Comparison of ENCODE assay signal across 2 cellular contexts in the genomic region with DNA sequence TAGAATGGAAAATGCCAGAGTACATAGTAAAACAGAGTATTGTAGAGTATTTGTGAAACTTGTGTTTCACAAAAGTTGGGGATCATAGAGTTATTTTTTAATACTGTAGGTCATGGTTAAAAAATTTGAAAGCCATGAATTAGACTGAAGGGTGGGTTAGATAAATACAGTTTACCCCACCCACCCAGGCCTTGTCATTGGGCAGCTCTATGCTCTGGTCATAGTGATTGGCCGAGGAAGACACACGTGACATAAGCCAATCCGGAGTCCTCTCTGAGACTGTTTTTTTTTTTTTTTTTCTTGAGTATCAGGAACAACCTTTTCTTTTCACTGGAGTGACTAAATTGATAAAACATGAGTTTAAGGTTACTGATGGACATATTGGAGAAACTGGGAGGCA.
TF ChIP-seq lines count a peak whose summit lies in the region.

No MANE protein-coding gene starts in this region.

TF ChIP-seq in SK-N-SH treated with all-trans-retinoic acid at 6 μM for 48 hours, 23 proteins besides CTCF, POLR2A, EP300 and RAD21 (continued from another document):
- TF ChIP-seq, protein P1, sequence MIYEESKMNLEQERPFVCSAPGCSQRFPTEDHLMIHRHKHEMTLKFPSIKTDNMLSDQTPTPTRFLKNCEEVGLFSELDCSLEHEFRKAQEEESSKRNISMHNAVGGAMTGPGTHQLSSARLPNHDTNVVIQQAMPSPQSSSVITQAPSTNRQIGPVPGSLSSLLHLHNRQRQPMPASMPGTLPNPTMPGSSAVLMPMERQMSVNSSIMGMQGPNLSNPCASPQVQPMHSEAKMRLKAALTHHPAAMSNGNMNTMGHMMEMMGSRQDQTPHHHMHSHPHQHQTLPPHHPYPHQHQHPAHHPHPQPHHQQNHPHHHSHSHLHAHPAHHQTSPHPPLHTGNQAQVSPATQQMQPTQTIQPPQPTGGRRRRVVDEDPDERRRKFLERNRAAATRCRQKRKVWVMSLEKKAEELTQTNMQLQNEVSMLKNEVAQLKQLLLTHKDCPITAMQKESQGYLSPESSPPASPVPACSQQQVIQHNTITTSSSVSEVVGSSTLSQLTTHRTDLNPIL (CRISPR knock-in tag; IDR thresholded peaks at IDR 0.05; ENCODE audit: low read depth): no peak
- TF ChIP-seq SNAI2 (CRISPR knock-in tag; IDR thresholded peaks at IDR 0.05): no peak
- no peak for TF ChIP-seq BACH2 (CRISPR knock-in tag; IDR thresholded peaks at IDR 0.05; ENCODE audit: borderline replicate concordance)
- no peak for TF ChIP-seq ZC3H10 (CRISPR knock-in tag; IDR thresholded peaks at IDR 0.05)
- TF ChIP-seq, protein P2, sequence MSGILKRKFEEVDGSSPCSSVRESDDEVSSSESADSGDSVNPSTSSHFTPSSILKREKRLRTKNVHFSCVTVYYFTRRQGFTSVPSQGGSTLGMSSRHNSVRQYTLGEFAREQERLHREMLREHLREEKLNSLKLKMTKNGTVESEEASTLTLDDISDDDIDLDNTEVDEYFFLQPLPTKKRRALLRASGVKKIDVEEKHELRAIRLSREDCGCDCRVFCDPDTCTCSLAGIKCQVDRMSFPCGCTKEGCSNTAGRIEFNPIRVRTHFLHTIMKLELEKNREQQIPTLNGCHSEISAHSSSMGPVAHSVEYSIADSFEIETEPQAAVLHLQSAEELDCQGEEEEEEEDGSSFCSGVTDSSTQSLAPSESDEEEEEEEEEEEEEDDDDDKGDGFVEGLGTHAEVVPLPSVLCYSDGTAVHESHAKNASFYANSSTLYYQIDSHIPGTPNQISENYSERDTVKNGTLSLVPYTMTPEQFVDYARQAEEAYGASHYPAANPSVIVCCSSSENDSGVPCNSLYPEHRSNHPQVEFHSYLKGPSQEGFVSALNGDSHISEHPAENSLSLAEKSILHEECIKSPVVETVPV (CRISPR knock-in tag; IDR thresholded peaks at IDR 0.05): no peak
- no peak for TF ChIP-seq OSR1 (CRISPR knock-in tag; IDR thresholded peaks at IDR 0.05)
- no peak for TF ChIP-seq ESRRG (CRISPR knock-in tag; IDR thresholded peaks at IDR 0.05)
- TF ChIP-seq GLIS3 (CRISPR knock-in tag; IDR thresholded peaks at IDR 0.05): no peak
- TF ChIP-seq PPARA (CRISPR knock-in tag; IDR thresholded peaks at IDR 0.05; ENCODE audit: borderline replicate concordance): no peak

TF ChIP-seq in SK-N-SH, 30 proteins besides CTCF, POLR2A, EP300 and RAD21 (continued from another document):
- TF ChIP-seq, protein P3, sequence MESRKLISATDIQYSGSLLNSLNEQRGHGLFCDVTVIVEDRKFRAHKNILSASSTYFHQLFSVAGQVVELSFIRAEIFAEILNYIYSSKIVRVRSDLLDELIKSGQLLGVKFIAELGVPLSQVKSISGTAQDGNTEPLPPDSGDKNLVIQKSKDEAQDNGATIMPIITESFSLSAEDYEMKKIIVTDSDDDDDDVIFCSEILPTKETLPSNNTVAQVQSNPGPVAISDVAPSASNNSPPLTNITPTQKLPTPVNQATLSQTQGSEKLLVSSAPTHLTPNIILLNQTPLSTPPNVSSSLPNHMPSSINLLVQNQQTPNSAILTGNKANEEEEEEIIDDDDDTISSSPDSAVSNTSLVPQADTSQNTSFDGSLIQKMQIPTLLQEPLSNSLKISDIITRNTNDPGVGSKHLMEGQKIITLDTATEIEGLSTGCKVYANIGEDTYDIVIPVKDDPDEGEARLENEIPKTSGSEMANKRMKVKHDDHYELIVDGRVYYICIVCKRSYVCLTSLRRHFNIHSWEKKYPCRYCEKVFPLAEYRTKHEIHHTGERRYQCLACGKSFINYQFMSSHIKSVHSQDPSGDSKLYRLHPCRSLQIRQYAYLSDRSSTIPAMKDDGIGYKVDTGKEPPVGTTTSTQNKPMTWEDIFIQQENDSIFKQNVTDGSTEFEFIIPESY (IDR thresholded peaks at IDR 0.05; ENCODE audit: borderline replicate concordance, low read depth): no peak
- no peak for TF ChIP-seq GATA2 (CRISPR knock-in tag; IDR thresholded peaks at IDR 0.05)
TF ChIP-seq in SK-N-SH: peak in this region for 0.
